Comparison of ENCODE assay signal across 13 cellular contexts in genomic region chr4:71259911-71260331, GRCh38.
A peak's percentile ranks its signal among the peaks of the same experiment; 100 is the strongest.
DNase-seq lines count a peak whose midpoint lies in the region; ATAC-seq, FAIRE-seq and TF ChIP-seq lines count a peak whose summit lies in the region.
"Had no signal": no experiment of that assay in that cellular context is flagged by ENCODE, and none has a peak within 500 bp of the region (broad histone marks: within the 10 kb centered on the region; RNA-seq: fewer than 3 reads in every experiment).

No MANE protein-coding gene starts in this region.

- H3K36me3 ChIP-seq in K562 (ENCODE audit: control insufficient read depth, insufficient read depth, low read length) (no peaks in the 10 kb centered on the region), heart right ventricle (no peaks in the 10 kb centered on the region), Peyer's patch (no peaks in the 10 kb centered on the region)

- TF ChIP-seq EP300 in K562 (IDR thresholded peaks at IDR 0.05; ENCODE audit: low read length), result no peak

- CTCF ChIA-PET in K562 (lab: Yijun Ruan, JAX; ENCODE audit: low intra/inter-chr PET ratio), result no interaction called here

- H2AFZ ChIP-seq in K562 (ENCODE audit: low read depth, low read length), result no peak overlapping the region

- no peaks in the 10 kb centered on the region for H3K79me2 ChIP-seq in K562 (ENCODE audit: control insufficient read depth, insufficient read depth, low read length)

- ATAC-seq in K562 (no peak), heart right ventricle (peak; percentile 10 to 74 (median 48)), GM18873 (IDR thresholded peaks at IDR 0.05; ENCODE audit: low FRiP score, unreplicated experiment) (no peak)
- ATAC-seq: T-helper 17 cell had no signal

- no peak for TF ChIP-seq CTCF in K562 (IDR thresholded peaks at IDR 0.05 in 2 of 3, conservative IDR thresholded peaks at IDR 0.05 in 1 of 3; ENCODE audit: insufficient read depth in 2 of 3, low read depth in 1 of 3, low read length in 3 of 3)
- TF ChIP-seq CTCF in heart right ventricle (IDR thresholded peaks at IDR 0.05), result no peak
- TF ChIP-seq CTCF in Peyer's patch (IDR thresholded peaks at IDR 0.05), result no peak

- in situ Hi-C loops in K562 (cut with MboI), result loop anchor here (25.0 kb wide), 1 partner anchor 452 kb away; no protein-coding TSS in a partner anchor

- H3K27ac ChIP-seq in K562 (ENCODE audit: extremely low read depth, low read depth, low read length), result no peak overlapping the region
- H3K27ac ChIP-seq in heart right ventricle, result peak overlapping the region in 9 of 10 donors; percentile 38 to 83 (median 76)
- no peak overlapping the region for H3K27ac ChIP-seq in Peyer's patch

- no peak for TF ChIP-seq RAD21 in K562 (CRISPR knock-in tag; conservative IDR thresholded peaks at IDR 0.05 in 1 of 2, IDR thresholded peaks at IDR 0.05 in 1 of 2)

- H3K9ac ChIP-seq in K562 (ENCODE audit: insufficient read depth in 1 of 2, low read depth in 2 of 2, low read length in 2 of 2), result no peak overlapping the region

- no peak overlapping the region for H3K4me2 ChIP-seq in K562 (ENCODE audit: insufficient read depth, low read length)

- H4K20me1 ChIP-seq in K562 (replicated peaks; ENCODE audit: control insufficient read depth, insufficient read depth, low read length), result no peaks in the 10 kb centered on the region

- peaks cover 0 to 7% of the 10 kb centered on the region in 2 experiments; a peak in 1 of 5 replicates for H3K27me3 ChIP-seq in K562 (ENCODE audit: control insufficient read depth in 2 of 2, insufficient read depth in 2 of 2, low read length in 2 of 2)
- no peaks in the 10 kb centered on the region for H3K27me3 ChIP-seq in heart right ventricle
- no peaks in the 10 kb centered on the region for H3K27me3 ChIP-seq in Peyer's patch

- TF ChIP-seq POLR2A in K562 (conservative IDR thresholded peaks at IDR 0.05) (no peak), Peyer's patch (IDR thresholded peaks at IDR 0.05) (no peak)

- H3K9me3 ChIP-seq in K562 (replicated peaks; ENCODE audit: control insufficient read depth, insufficient read depth, low read depth, low read length) (no peaks in the 10 kb centered on the region), heart right ventricle (no peaks in the 10 kb centered on the region), Peyer's patch (no peaks in the 10 kb centered on the region)

- FAIRE-seq in K562 (lab: Jason Lieb, UNC), result no peak

- intact Hi-C loops in K562 (cut with micrococcal nuclease) (no loop called here), heart right ventricle (cut with DNase I) (loop anchor here in 1 of 10 donors (5.0 kb wide), 1 partner anchor 73 kb away; no protein-coding TSS in a partner anchor)

- H3K4me1 ChIP-seq in K562 (replicated peaks in 1 of 2; ENCODE audit: control insufficient read depth in 2 of 2, insufficient read depth in 2 of 2, low read length in 2 of 2) (no peaks in the 10 kb centered on the region), heart right ventricle (peaks cover 0 to 63% (median 33%) of the 10 kb centered on the region in 9 donors), Peyer's patch (no peaks in the 10 kb centered on the region)

- POLR2A ChIA-PET in K562 (lab: Yijun Ruan, JAX), result interaction anchor here (0.9 to 1.4 kb wide), 2 partner anchors 11 to 12 kb away, joined by 3 read pairs; no protein-coding TSS in a partner anchor

- peak; percentile 77 to 84 for DNase-seq in Kasumi-1 (lab: John Stamatoyannopoulos, UW)
- no peak for DNase-seq in K562 (ENCODE audit: extremely low read depth in 1 of 4, low spot score in 3 of 4)
- DNase-seq in heart right ventricle, result peak in 1 of 2 donors; percentile 26
- DNase-seq in putamen (ENCODE audit: low spot score), result peak; percentile 57
- DNase-seq in HuH-7 (ENCODE audit: low spot score), result no peak
- no peak for DNase-seq in Peyer's patch
- DNase-seq: activated CD4-positive, alpha-beta memory T cell treated with anti-CD3 and anti-CD28 coated beads, Interleukin-2, amount 10 ng/mL, durations not matched to agents 7 days and 5 days; activated naive CD4-positive, alpha-beta T cell treated with anti-CD3 and anti-CD28 coated beads for 36 hours; central memory CD4-positive, alpha-beta T cell; NCI-H187 treated with DMSO at 0.1 percent for 48 hours; stimulated activated CD4-positive, alpha-beta T cell treated with anti-CD3 and anti-CD28 coated beads, Interleukin-4, amount 100 ng/mL, for 24 hours; T-helper 17 cell had no signal

- H3K4me3 ChIP-seq in K562 (no peak overlapping the region), heart right ventricle (no peak overlapping the region), Peyer's patch (no peak overlapping the region)

- H3K9me1 ChIP-seq in K562 (ENCODE audit: control insufficient read depth, insufficient read depth, low read length), result no peaks in the 10 kb centered on the region

- 0% methylated on average over 3 of the region's 3 CpGs for WGBS in K562 (ENCODE audit: insufficient coverage, low coverage, missing lambda C conversion rate)
- WGBS in heart right ventricle, 2 donors, result 51 to 54% methylated on average over 3 of the region's 3 CpGs

- BruUV-seq in K562 (replicated peaks; lab: Mats Ljungman, UMichigan), result no TSS peak

TF ChIP-seq in K562, 482 proteins besides CTCF, POLR2A, EP300 and RAD21:
- TF ChIP-seq HDAC6 (IDR thresholded peaks at IDR 0.05; ENCODE audit: low read depth, low read length) (no peak), KAT2B (IDR thresholded peaks at IDR 0.05; ENCODE audit: low read depth, low read length) (no peak), ARID1B (IDR thresholded peaks at IDR 0.05) (no peak), MCM7 (IDR thresholded peaks at IDR 0.05) (no peak), SPI1 (IDR thresholded peaks at IDR 0.05; ENCODE audit: borderline replicate concordance, low read depth, low read length) (peak; percentile 75; the same call in 1 of the 2 replicates)

Comparison
In these comparisons a context has a peak if more than half of its experiments do, and no peak if none do; other contexts are left out.
1. DNase-seq: peak in Kasumi-1 (2 of 2) and putamen (single experiment); none in K562 (0 of 4), HuH-7 (single experiment) and Peyer's patch (0 of 3).
2. ATAC-seq: peak in heart right ventricle (8 of 8); none in K562 (single experiment) and GM18873 (single experiment).
3. H3K27ac ChIP-seq: peak in heart right ventricle (9 of 10); none in K562 (single experiment) and Peyer's patch (0 of 4).